11 cellular contexts compared by ENCODE assay signal in the genomic region with DNA sequence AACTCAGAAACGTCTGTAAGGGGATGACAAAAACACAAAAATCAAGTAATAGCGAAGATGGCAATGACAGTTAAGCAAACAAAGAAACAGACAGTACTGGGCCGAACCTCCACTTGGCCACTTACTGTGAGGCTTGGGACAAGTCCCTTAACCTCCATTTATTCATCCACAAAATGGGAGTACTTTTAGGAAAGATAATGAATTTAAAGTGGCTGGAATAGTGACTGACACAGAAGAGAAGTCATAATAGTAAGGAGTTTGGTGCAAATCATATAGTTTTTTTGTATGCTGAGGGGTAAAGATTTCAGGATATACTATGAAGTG. TPM values are rescaled to one million over a fixed set of nuclear protein-coding genes. Genes with fewer than 3 reads are reported as not detected.
DNase-seq lines count a peak whose midpoint lies in the region; ATAC-seq and TF ChIP-seq lines count a peak whose summit lies in the region.
"Had no signal": no experiment of that assay in that cellular context is flagged by ENCODE, and none has a peak within 500 bp of the region (broad histone marks: within the 10 kb centered on the region; RNA-seq: fewer than 3 reads in every experiment).

No MANE protein-coding gene starts in this region.

- H3K4me1 Mint-ChIP-seq in IgD-negative memory B cell: peaks cover 34 to 43% (median 37%) of the 10 kb centered on the region in 3 donors

- ATAC-seq in GM19023 (IDR thresholded peaks at IDR 0.05; ENCODE audit: unreplicated experiment) (no peak), GM21723 (IDR thresholded peaks at IDR 0.05; ENCODE audit: unreplicated experiment) (no peak)

- TF ChIP-seq CTCF in AG04450 (IDR thresholded peaks at IDR 0.05; ENCODE audit: low read depth, low read length) (no peak), breast epithelium (IDR thresholded peaks at IDR 0.05) (no peak), neutrophil (IDR thresholded peaks at IDR 0.05) (no peak)

- peak overlapping the region; percentile 68 to 97 (median 86) for H3K27ac Mint-ChIP-seq in IgD-negative memory B cell

- H3K9me3 ChIP-seq in AG04450 (ENCODE audit: control insufficient read depth, insufficient read depth, low read length): no peaks in the 10 kb centered on the region
- H3K9me3 ChIP-seq in breast epithelium: no peaks in the 10 kb centered on the region
- H3K9me3 ChIP-seq in neutrophil: no peaks in the 10 kb centered on the region

- peak overlapping the region; percentile 57 to 97 (median 92) for H3K4me3 Mint-ChIP-seq in IgD-negative memory B cell

- no peaks in the 10 kb centered on the region for H3K27me3 Mint-ChIP-seq in IgD-negative memory B cell

- peaks cover 3% of the 10 kb centered on the region for H3K36me3 Mint-ChIP-seq in IgD-negative memory B cell
- H3K36me3 Mint-ChIP-seq: brain had no signal

- no peaks in the 10 kb centered on the region for H3K9me3 Mint-ChIP-seq in IgD-negative memory B cell

- POLR2A ChIA-PET in AG04450 (lab: Yijun Ruan, JAX): no interaction called here

- H3K27ac ChIP-seq in AG04450 (ENCODE audit: low read depth, low read length) (peak overlapping the region; percentile 94), breast epithelium (peak overlapping the region; percentile 69 to 83), neutrophil (peak overlapping the region; percentile 96)

- no peaks in the 10 kb centered on the region for H3K36me3 ChIP-seq in breast epithelium
- H3K36me3 ChIP-seq in neutrophil: no peaks in the 10 kb centered on the region

- H3K27me3 ChIP-seq in AG04450 (ENCODE audit: control insufficient read depth, insufficient read depth, low read length) (no peaks in the 10 kb centered on the region), breast epithelium (no peaks in the 10 kb centered on the region), neutrophil (no peaks in the 10 kb centered on the region)

- intact Hi-C loops in breast epithelium (cut with DNase I; ENCODE audit: low total_unique reads): no loop called here

- no peak for TF ChIP-seq POLR2A in breast epithelium (IDR thresholded peaks at IDR 0.05)

- H3K4me3 ChIP-seq in AG04450 (ENCODE audit: low read depth, low read length): no peak overlapping the region
- H3K4me3 ChIP-seq in breast epithelium: no peak overlapping the region
- H3K4me3 ChIP-seq in neutrophil (ENCODE audit: low read depth in 1 of 2, low read length in 1 of 2): peak overlapping the region; percentile 69 to 77

- peaks cover 0 to 15% of the 10 kb centered on the region in 2 donors for H3K4me1 ChIP-seq in breast epithelium
- peaks cover 63 to 73% of the 10 kb centered on the region in 2 experiments for H3K4me1 ChIP-seq in neutrophil (ENCODE audit: control insufficient read depth in 1 of 2, insufficient read depth in 1 of 2, low read depth in 1 of 2, low read length in 1 of 2)

- CTCF ChIA-PET in AG04450 (lab: Charles Lee): interaction anchor here (1.5 kb wide), 1 partner anchor 55 kb away, joined by 3 read pairs; no protein-coding TSS in a partner anchor

- DNase-seq in AG04450 (ENCODE audit: low read depth, low spot score): no peak
- peak in 1 of 2 donors; percentile 28 for DNase-seq in breast epithelium (ENCODE audit: low spot score in 2 of 2)
- DNase-seq in midbrain (lab: John Stamatoyannopoulos, UW): no peak
- no peak for DNase-seq in amygdala (lab: John Stamatoyannopoulos, UW)
- DNase-seq: DMS79 treated with DMSO at 0.1 percent for 48 hours, NCI-H2081 treated with DMSO at 0.1 percent for 48 hours had no signal

RNA-seq across cellular contexts. Expression of gene TLR6, which starts 1.4 kb away (rescaled TPM):
- polyA plus RNA-seq in AG04450 (2011; rRNA removed): 2.8 and 3.7 TPM in 2 replicates
- 3.4 and 5.4 TPM in 2 replicates for polyA minus RNA-seq in AG04450 (2011; rRNA and poly(A)+ RNA removed)
- 13.6 TPM for polyA plus RNA-seq in IgD-negative memory B cell
- 1 to 10 TPM; 5.2 to 7.6 (median 5.3) TPM for total RNA-seq in breast epithelium

RNA-seq across cellular contexts. Expression of gene FAM114A1, which starts 9.5 kb away (rescaled TPM):
- polyA plus RNA-seq in AG04450 (2011; rRNA removed): 258 and 303 TPM in 2 replicates
- 487 and 548 TPM in 2 replicates for polyA minus RNA-seq in AG04450 (2011; rRNA and poly(A)+ RNA removed)
- polyA plus RNA-seq in IgD-negative memory B cell: 0.79 TPM
- 100 to 1,000 TPM in 1 of 3 donors, 10 to 100 TPM in 2; 74.6 to 109 (median 85.9) TPM for total RNA-seq in breast epithelium

RNA-seq across cellular contexts. Expression of gene TLR1, which starts 53.5 kb away (rescaled TPM):
- polyA plus RNA-seq in AG04450 (2011; rRNA removed) (0.88 and 0.93 TPM in 2 replicates), IgD-negative memory B cell (33.2 TPM)
- 0.46 and 0.65 TPM in 2 replicates for polyA minus RNA-seq in AG04450 (2011; rRNA and poly(A)+ RNA removed)
- total RNA-seq in breast epithelium: 10 to 100 TPM; 13.1 to 39.7 (median 18.7) TPM

Comparison
In these comparisons a context has a peak if more than half of its experiments do, and no peak if none do; other contexts are left out.
1. H3K4me3 ChIP-seq: peak in neutrophil (2 of 2); none in AG04450 (single experiment) and breast epithelium (0 of 3).
2. RNA of gene FAM114A1, which starts 9.5 kb away (polyA plus RNA-seq): 258 to 303 TPM in AG04450; 0.79 TPM in IgD-negative memory B cell (single experiment); every median in the first group is over 100 times any median in the second.
3. RNA of gene TLR1, which starts 53.5 kb away (polyA plus RNA-seq): 33.2 TPM in IgD-negative memory B cell (single experiment); 0.88 to 0.93 TPM in AG04450; every median in the first group is over 10 times any median in the second.
4. Peak in every context shown above with its lines, with median percentiles within 50 percentile points of each other: H3K27ac ChIP-seq.